In the genomic region with DNA sequence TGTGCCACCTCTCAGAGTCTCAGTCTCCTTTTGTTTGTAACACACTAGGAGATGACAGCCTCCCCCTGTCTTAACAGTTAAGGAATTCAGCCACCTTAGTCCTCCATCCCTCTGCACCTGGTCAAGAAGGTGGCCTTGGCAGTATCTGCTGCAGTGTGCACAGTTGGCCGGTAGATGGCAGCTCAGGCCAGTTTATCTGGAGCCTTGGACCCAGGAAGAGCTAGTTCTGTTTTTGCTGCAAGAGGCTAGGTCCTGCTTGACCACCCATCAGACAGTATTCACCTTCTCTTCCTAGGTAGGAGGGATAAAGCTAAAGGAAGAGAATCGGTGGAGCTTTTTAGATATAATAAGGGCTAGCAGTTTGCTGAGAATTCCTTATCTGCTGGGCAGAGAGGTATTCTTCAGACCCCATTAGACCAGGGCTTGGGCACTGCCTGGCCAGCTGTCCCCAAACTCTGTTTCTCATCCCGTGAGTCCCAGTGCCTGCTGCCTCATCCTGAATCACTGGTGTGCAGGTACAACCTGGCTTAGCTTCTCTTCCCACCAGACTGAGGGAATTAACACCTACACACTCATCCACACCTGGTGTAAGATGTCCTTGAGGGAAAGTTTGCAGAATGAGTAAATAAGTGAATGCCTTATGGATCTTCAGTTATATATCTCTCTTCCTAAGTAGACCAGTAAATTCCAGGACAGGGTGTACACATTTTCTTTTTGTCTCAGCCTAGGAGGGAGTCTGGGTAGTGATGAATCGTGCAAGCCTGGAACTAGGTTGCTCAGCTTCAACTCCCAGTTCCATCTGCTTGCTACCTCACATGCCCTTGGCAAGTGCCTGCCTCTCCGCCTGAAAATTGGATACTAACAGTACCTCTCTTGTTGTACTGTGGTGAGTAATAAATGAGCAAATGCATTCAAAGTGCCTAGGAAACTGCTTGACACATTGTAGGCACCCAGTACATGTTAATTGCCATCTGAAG, we compare ENCODE assay signal across 8 cellular contexts.
DNase-seq lines count a peak whose midpoint lies in the region; ATAC-seq, FAIRE-seq and TF ChIP-seq lines count a peak whose summit lies in the region.

No MANE protein-coding gene starts in this region.

- CTCF ChIA-PET in RWPE1 (lab: Yijun Ruan, JAX) = interaction anchor here (0.5 to 4.6 kb wide), 27 partner anchors 9 to 1512 kb away, joined by 3 to 48 read pairs (median 3); no protein-coding TSS in a partner anchor

- TF ChIP-seq EP300 in ovary (IDR thresholded peaks at IDR 0.05) = no peak

- POLR2A ChIA-PET in RWPE1 (lab: Yijun Ruan, JAX; ENCODE audit: low non-redundant PET) = interaction anchor here (1.9 kb wide), 1 partner anchor 70 kb away, joined by 8 read pairs; no protein-coding TSS in a partner anchor

- H3K27ac ChIP-seq in KMS-11 (no peak overlapping the region), RWPE1 (no peak overlapping the region; the same call in 1 of the 2 replicates), ovary (no peak overlapping the region), upper lobe of right lung (no peak overlapping the region)

- H3K4me1 ChIP-seq in KMS-11 (ENCODE audit: low read depth, poor library complexity, severe bottlenecking) (no peaks in the 10 kb centered on the region), ovary (ENCODE audit: insufficient read depth) (peaks cover 2% of the 10 kb centered on the region), upper lobe of right lung (no peaks in the 10 kb centered on the region)

- ATAC-seq in GM21447 (IDR thresholded peaks at IDR 0.05; ENCODE audit: unreplicated experiment) = peak; percentile 75
- peak; percentile 95 for ATAC-seq in upper lobe of right lung

- no peak for TF ChIP-seq POLR2A in ovary (IDR thresholded peaks at IDR 0.05)

- H3K27me3 ChIP-seq in KMS-11 (ENCODE audit: insufficient read depth, low read depth) = no peaks in the 10 kb centered on the region
- no peaks in the 10 kb centered on the region for H3K27me3 ChIP-seq in ovary
- H3K27me3 ChIP-seq in upper lobe of right lung = no peaks in the 10 kb centered on the region

- no peaks in the 10 kb centered on the region for H3K79me2 ChIP-seq in KMS-11 (ENCODE audit: insufficient read depth, low read depth)

- H3K9ac ChIP-seq in KMS-11 = no peak overlapping the region

- no peak overlapping the region for H3K4me2 ChIP-seq in KMS-11

- DNase-seq in DMS153 (lab: John Stamatoyannopoulos, UW) (peak; percentile 33), RWPE1 (ENCODE audit: low spot score) (peak; percentile 71), frontal cortex (ENCODE audit: low spot score in 2 of 2) (peak; percentile 52 to 64), ovary (peak; percentile 56 to 84 (median 72)), upper lobe of right lung (peak; percentile 84)
- DNase-seq in activated T-helper 9 cell treated with anti-CD3 and anti-CD28 coated beads, Interleukin-2, amount 50 U/mL, for 16 hours (ENCODE audit: low read depth) = peak; percentile 32

- H3K9me3 ChIP-seq in ovary = no peaks in the 10 kb centered on the region
- no peaks in the 10 kb centered on the region for H3K9me3 ChIP-seq in upper lobe of right lung

- H2AFZ ChIP-seq in KMS-11 (ENCODE audit: low read depth) = no peak overlapping the region

- intact Hi-C loops in ovary (cut with DNase I) = loop anchor here in 1 of 4 donors (10.0 kb wide), 1 partner anchor 849 kb away; no protein-coding TSS in a partner anchor
- intact Hi-C loops in upper lobe of right lung (cut with DNase I) = loop anchor here (10.0 kb wide), 1 partner anchor 429 kb away; no protein-coding TSS in a partner anchor

- H3K4me3 ChIP-seq in KMS-11 (IDR thresholded peaks at IDR 0.05; ENCODE audit: insufficient read depth, low read depth, low read length) (no peak overlapping the region), ovary (no peak overlapping the region), upper lobe of right lung (no peak overlapping the region)

- H4K20me1 ChIP-seq in KMS-11 (ENCODE audit: insufficient read depth) = no peaks in the 10 kb centered on the region

- no peak for FAIRE-seq in frontal cortex (lab: Jason Lieb, UNC)

- H3K36me3 ChIP-seq in KMS-11 (ENCODE audit: insufficient read depth) = no peaks in the 10 kb centered on the region
- H3K36me3 ChIP-seq in ovary = no peaks in the 10 kb centered on the region
- no peaks in the 10 kb centered on the region for H3K36me3 ChIP-seq in upper lobe of right lung

- TF ChIP-seq CTCF in KMS-11 (conservative IDR thresholded peaks at IDR 0.05; ENCODE audit: low read depth, low read length) = peak; percentile 98
- TF ChIP-seq CTCF in RWPE1 (conservative IDR thresholded peaks at IDR 0.05; ENCODE audit: low read depth) = peak; percentile 91
- peak; percentile 79 to 86 (median 81) for TF ChIP-seq CTCF in ovary (IDR thresholded peaks at IDR 0.05)
- TF ChIP-seq CTCF in upper lobe of right lung (IDR thresholded peaks at IDR 0.05) = peak; percentile 94

- WGBS in ovary, 3 donors = 36 to 39% (median 38%) methylated on average over 5 of the region's 5 CpGs

Comparison
In these comparisons a context has a peak if more than half of its experiments do, and no peak if none do; other contexts are left out.
1. DNase-seq: peak in every context shown above with its lines; median percentile 84 in upper lobe of right lung; 72 in ovary; 71 in RWPE1; 58 in frontal cortex; 33 in DMS153; 32 in activated T-helper 9 cell treated with anti-CD3 and anti-CD28 coated beads, Interleukin-2, amount 50 U/mL, for 16 hours.